In the genomic region with DNA sequence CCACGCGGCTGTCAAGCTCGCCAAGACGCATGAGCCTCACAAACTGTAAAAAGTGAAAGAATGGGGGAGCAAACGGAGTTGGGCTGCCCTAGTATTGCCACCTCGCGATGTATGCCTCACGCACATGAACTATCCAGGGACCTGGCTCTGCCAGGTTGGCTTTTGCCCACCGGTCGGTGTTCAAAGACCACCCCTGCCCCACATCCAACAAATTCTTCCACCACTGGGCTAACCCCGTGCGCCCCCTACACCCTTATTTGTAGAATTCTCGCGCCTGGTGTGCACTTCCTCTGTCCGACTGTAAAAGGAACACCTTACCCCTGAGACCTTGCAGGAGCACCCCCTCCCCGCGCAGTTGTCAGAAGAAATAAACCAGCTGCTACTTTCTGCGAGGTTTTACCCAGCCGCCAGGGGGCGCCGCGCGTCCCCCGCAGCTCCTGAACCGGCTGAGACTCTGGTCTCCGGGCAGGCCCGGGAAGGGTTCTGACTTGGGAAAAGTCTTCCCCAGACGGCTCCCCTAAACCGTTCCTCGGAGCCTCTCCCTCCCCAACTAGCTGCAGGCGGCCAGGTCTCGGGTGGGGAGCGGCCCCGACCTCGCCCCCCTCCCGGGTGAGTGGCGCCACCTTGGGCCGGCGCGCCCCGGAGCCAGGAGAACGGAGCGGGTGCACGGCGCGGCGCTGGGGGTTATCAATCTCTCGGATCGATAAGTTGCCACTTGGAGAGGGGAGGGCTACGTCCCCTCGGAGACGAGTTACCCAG, we compare ENCODE assay signal across 1 cellular context.
TF ChIP-seq lines count a peak whose summit lies in the region.

No MANE protein-coding gene starts in this region.

TF ChIP-seq in HepG2, 621 proteins besides CTCF, POLR2A, EP300 and RAD21 (continued from another document):
- TF ChIP-seq, protein P1, sequence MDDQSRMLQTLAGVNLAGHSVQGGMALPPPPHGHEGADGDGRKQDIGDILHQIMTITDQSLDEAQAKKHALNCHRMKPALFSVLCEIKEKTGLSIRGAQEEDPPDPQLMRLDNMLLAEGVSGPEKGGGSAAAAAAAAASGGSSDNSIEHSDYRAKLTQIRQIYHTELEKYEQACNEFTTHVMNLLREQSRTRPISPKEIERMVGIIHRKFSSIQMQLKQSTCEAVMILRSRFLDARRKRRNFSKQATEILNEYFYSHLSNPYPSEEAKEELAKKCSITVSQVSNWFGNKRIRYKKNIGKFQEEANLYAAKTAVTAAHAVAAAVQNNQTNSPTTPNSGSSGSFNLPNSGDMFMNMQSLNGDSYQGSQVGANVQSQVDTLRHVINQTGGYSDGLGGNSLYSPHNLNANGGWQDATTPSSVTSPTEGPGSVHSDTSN (CRISPR knock-in tag; IDR thresholded peaks at IDR 0.05; ENCODE audit: borderline replicate concordance) = no peak
- TF ChIP-seq, protein P2, sequence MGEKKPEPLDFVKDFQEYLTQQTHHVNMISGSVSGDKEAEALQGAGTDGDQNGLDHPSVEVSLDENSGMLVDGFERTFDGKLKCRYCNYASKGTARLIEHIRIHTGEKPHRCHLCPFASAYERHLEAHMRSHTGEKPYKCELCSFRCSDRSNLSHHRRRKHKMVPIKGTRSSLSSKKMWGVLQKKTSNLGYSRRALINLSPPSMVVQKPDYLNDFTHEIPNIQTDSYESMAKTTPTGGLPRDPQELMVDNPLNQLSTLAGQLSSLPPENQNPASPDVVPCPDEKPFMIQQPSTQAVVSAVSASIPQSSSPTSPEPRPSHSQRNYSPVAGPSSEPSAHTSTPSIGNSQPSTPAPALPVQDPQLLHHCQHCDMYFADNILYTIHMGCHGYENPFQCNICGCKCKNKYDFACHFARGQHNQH (CRISPR knock-in tag; IDR thresholded peaks at IDR 0.05) = no peak
